In genomic region chr1:100075773-100076172, GRCh38 we compare ENCODE assay signal across 7 cellular contexts. TPM values are rescaled to one million over a fixed set of nuclear protein-coding genes. Genes with fewer than 3 reads are reported as not detected.
DNase-seq lines count a peak whose midpoint lies in the region; ATAC-seq and TF ChIP-seq lines count a peak whose summit lies in the region.

No MANE protein-coding gene starts in this region.

- H3K9me3 ChIP-seq in osteoblast (ENCODE audit: low read depth, low read length): no peaks in the 10 kb centered on the region

- H3K4me2 ChIP-seq in osteoblast (ENCODE audit: insufficient read depth, low read length): no peak overlapping the region

- ATAC-seq in GM18867 (IDR thresholded peaks at IDR 0.05; ENCODE audit: unreplicated experiment): peak; percentile 36
- peak; percentile 60 for ATAC-seq in GM21723 (IDR thresholded peaks at IDR 0.05; ENCODE audit: unreplicated experiment)
- peak; percentile 53 for ATAC-seq in HG03469 (IDR thresholded peaks at IDR 0.05; ENCODE audit: unreplicated experiment)

- peaks cover 38% of the 10 kb centered on the region for H3K36me3 ChIP-seq in osteoblast (ENCODE audit: insufficient read depth, low read length)

- H3K79me2 ChIP-seq in osteoblast (ENCODE audit: insufficient read depth, low read length): peaks cover 6% of the 10 kb centered on the region

- no peak overlapping the region for H3K4me3 ChIP-seq in osteoblast (ENCODE audit: insufficient read depth, low read length)

- peak overlapping the region; percentile 42 for H3K27ac ChIP-seq in osteoblast (ENCODE audit: low read depth, low read length)

- H2AFZ ChIP-seq in osteoblast (ENCODE audit: low read length): no peak overlapping the region

- H3K27me3 ChIP-seq in osteoblast (ENCODE audit: insufficient read depth, low read length): no peaks in the 10 kb centered on the region

- H4K20me1 ChIP-seq in osteoblast (ENCODE audit: insufficient read depth, low read length): no peaks in the 10 kb centered on the region

- no peak for TF ChIP-seq CTCF in osteoblast (IDR thresholded peaks at IDR 0.05; ENCODE audit: extremely low read depth, low read depth, low read length)

- H3K4me1 ChIP-seq in osteoblast (ENCODE audit: insufficient read depth, low read length): peaks cover 4% of the 10 kb centered on the region

- no peak for DNase-seq in osteoblast (ENCODE audit: insufficient read length, low spot score, missing footprints)
- DNase-seq in medulla oblongata (ENCODE audit: extremely low spot score): no peak
- DNase-seq in iPS-NIHi7 (ENCODE audit: extremely low spot score): no peak
- no peak for DNase-seq in activated CD8-positive, alpha-beta memory T cell treated with anti-CD3 and anti-CD28 coated beads, Interleukin-2, amount 50 U/mL, for 4 hours

RNA-seq across cellular contexts. Expression of gene SASS6, which starts 57.0 kb away (rescaled TPM):
- 2.1 and 2.5 TPM in 2 replicates for total RNA-seq in osteoblast

RNA-seq across cellular contexts. Expression of gene TRMT13, which starts 57.2 kb away (rescaled TPM):
- 9.7 and 10.9 TPM in 2 replicates for total RNA-seq in osteoblast
